Comparison of ENCODE assay signal across 18 cellular contexts in genomic region chr7:1015196-1015595, GRCh38. TPM values are rescaled to one million over a fixed set of nuclear protein-coding genes. Genes with fewer than 3 reads are reported as not detected.
"Had no signal": no experiment of that assay in that cellular context is flagged by ENCODE, and none has a peak within 500 bp of the region (broad histone marks: within the 10 kb centered on the region; RNA-seq: fewer than 3 reads in every experiment).

No MANE protein-coding gene starts in this region.

- H3K4me1 ChIP-seq: adrenal gland, pancreas, thyroid gland, uterus had no signal

- ATAC-seq: esophagus mucosa; left lobe of liver; naive thymus-derived CD4-positive, alpha-beta T cell had no signal

- H3K27ac ChIP-seq: adrenal gland, pancreas, sigmoid colon, thyroid gland, uterus had no signal

- H3K27me3 ChIP-seq: adrenal gland, pancreas, sigmoid colon, thyroid gland, uterus had no signal

- H3K4me3 ChIP-seq: adrenal gland, pancreas, sigmoid colon, thyroid gland, uterus had no signal

- H3K9me3 ChIP-seq: adrenal gland, pancreas, sigmoid colon, thyroid gland, uterus had no signal

- DNase-seq: activated CD4-positive, alpha-beta memory T cell treated with anti-CD3 and anti-CD28 coated beads for 36 hours; activated CD4-positive, CD25-positive, alpha-beta regulatory T cell treated with anti-CD3 and anti-CD28 coated beads, Interleukin-2, amount 50 U/mL, for 72 hours; activated naive CD4-positive, alpha-beta T cell treated with anti-CD3 and anti-CD28 coated beads, Interleukin-2, amount 50 U/mL, for 16 hours; activated T-cell treated with anti-CD3 and anti-CD28 coated beads, Interleukin-2, amount 50 U/mL, for 24 hours; islet precursor cell; naive thymus-derived CD4-positive, alpha-beta T cell; sigmoid colon; stimulated activated CD4-positive, alpha-beta T cell treated with anti-CD3 and anti-CD28 coated beads, Interleukin-1b, Interleukin-23, amount 100 ng/mL, for 48 hours; T1000; uterus had no signal

- H3K36me3 ChIP-seq: adrenal gland, pancreas, thyroid gland, uterus had no signal

RNA-seq across cellular contexts. Expression of gene CYP2W1, which starts 32.2 kb away (rescaled TPM):
- total RNA-seq: activated CD4-positive, alpha-beta memory T cell treated with anti-CD3 and anti-CD28 coated beads for 36 hours; cardiac septum; lung microvascular endothelial cell; mononuclear cell; naive thymus-derived CD4-positive, alpha-beta T cell; thyroid gland had no signal
- polyA plus RNA-seq: naive thymus-derived CD4-positive, alpha-beta T cell had no signal
